Comparison of ENCODE assay signal across 1 cellular context in genomic region chr1:203306089-203306969, GRCh38.
A peak's percentile ranks its signal among the peaks of the same experiment; 100 is the strongest.
TF ChIP-seq lines count a peak whose summit lies in the region.

No MANE protein-coding gene starts in this region.

TF ChIP-seq in HEK293, 187 proteins besides CTCF, POLR2A, EP300 and RAD21 (continued from another document and continues in another):
- TF ChIP-seq PRDM10 (tag by site-specific recombination; IDR thresholded peaks at IDR 0.05): peak; percentile 95
- peak; percentile 57; the same call in 1 of the 2 replicates for TF ChIP-seq PRDM4 (tag by site-specific recombination; IDR thresholded peaks at IDR 0.05)
- TF ChIP-seq ZBTB8A (tag by site-specific recombination; IDR thresholded peaks at IDR 0.05): peak; percentile 53
- peak; percentile 22; the same call in 1 of the 2 replicates for TF ChIP-seq ZNF585B (tag by site-specific recombination; IDR thresholded peaks at IDR 0.05)
- peak; percentile 91 for TF ChIP-seq ZEB2 (tag by site-specific recombination; IDR thresholded peaks at IDR 0.05)
- TF ChIP-seq ZNF37A (tag by site-specific recombination; IDR thresholded peaks at IDR 0.05): no peak
- peak; percentile 91 for TF ChIP-seq ZNF610 (tag by site-specific recombination; IDR thresholded peaks at IDR 0.05; ENCODE audit: borderline replicate concordance)
- TF ChIP-seq ZBTB11 (tag by site-specific recombination; conservative IDR thresholded peaks at IDR 0.05; ENCODE audit: low read depth): 0 out of 2 replicates have a peak, but pooled peaks have one; percentile 26
- peak; percentile 94 for TF ChIP-seq PATZ1 (tag by site-specific recombination; IDR thresholded peaks at IDR 0.05)
- no peak for TF ChIP-seq ZNF140 (tag by site-specific recombination; IDR thresholded peaks at IDR 0.05)
- no peak; the same call in 1 of the 2 replicates for TF ChIP-seq ZSCAN16 (tag by site-specific recombination; IDR thresholded peaks at IDR 0.05)
- TF ChIP-seq ZNF10 (tag by site-specific recombination; IDR thresholded peaks at IDR 0.05): no peak
- TF ChIP-seq ZNF138 (tag by site-specific recombination; IDR thresholded peaks at IDR 0.05; ENCODE audit: borderline replicate concordance): no peak
- TF ChIP-seq ZNF639 (tag by site-specific recombination; IDR thresholded peaks at IDR 0.05): peak; percentile 23; the same call in 1 of the 2 replicates
- TF ChIP-seq ZNF398 (tag by site-specific recombination; IDR thresholded peaks at IDR 0.05): peak; percentile 99
- TF ChIP-seq MYNN (tag by site-specific recombination; IDR thresholded peaks at IDR 0.05; ENCODE audit: borderline replicate concordance): no peak
- TF ChIP-seq ZNF221 (tag by site-specific recombination; IDR thresholded peaks at IDR 0.05; ENCODE audit: borderline replicate concordance): no peak
- peak; percentile 48; the same call in 1 of the 2 replicates for TF ChIP-seq SP3 (tag by site-specific recombination; IDR thresholded peaks at IDR 0.05)
- peak; percentile 63; the same call in 1 of the 2 replicates for TF ChIP-seq ZNF548 (tag by site-specific recombination; IDR thresholded peaks at IDR 0.05)
- peak; percentile 92 for TF ChIP-seq KLF9 (tag by site-specific recombination; IDR thresholded peaks at IDR 0.05; ENCODE audit: low read depth)
- TF ChIP-seq ZNF473 (tag by site-specific recombination; IDR thresholded peaks at IDR 0.05): peak; percentile 97
- no peak for TF ChIP-seq AEBP2 (tag by site-specific recombination; IDR thresholded peaks at IDR 0.05; ENCODE audit: borderline replicate concordance)
- TF ChIP-seq HIC1 (tag by site-specific recombination; IDR thresholded peaks at IDR 0.05): peak; percentile 45; the same call in 1 of the 2 replicates
- TF ChIP-seq ZNF621 (tag by site-specific recombination; IDR thresholded peaks at IDR 0.05): no peak
- peak; percentile 72 for TF ChIP-seq ZNF335 (tag by site-specific recombination; conservative IDR thresholded peaks at IDR 0.05)
- TF ChIP-seq ZFP41 (tag by site-specific recombination; IDR thresholded peaks at IDR 0.05; ENCODE audit: borderline replicate concordance): 0 out of 2 replicates have a peak, but pooled peaks have one; percentile 60
- peak; percentile 52 for TF ChIP-seq ZFHX2 (tag by site-specific recombination; conservative IDR thresholded peaks at IDR 0.05)
- TF ChIP-seq ZNF16 (tag by site-specific recombination; IDR thresholded peaks at IDR 0.05; ENCODE audit: low read depth): 0 out of 2 replicates have a peak, but pooled peaks have one; percentile 30
- TF ChIP-seq GLIS1 (tag by site-specific recombination; IDR thresholded peaks at IDR 0.05): peak; percentile 66
- TF ChIP-seq ZBTB10 (tag by site-specific recombination; IDR thresholded peaks at IDR 0.05): peak; percentile 59; the same call in 1 of the 2 replicates
- TF ChIP-seq TRIM28 (IDR thresholded peaks at IDR 0.05; ENCODE audit: borderline replicate concordance, low read length): peak; percentile 79; the same call in 1 of the 2 replicates
- TF ChIP-seq ZNF23 (tag by site-specific recombination; IDR thresholded peaks at IDR 0.05; ENCODE audit: borderline replicate concordance): no peak
- no peak for TF ChIP-seq ZNF654 (tag by site-specific recombination; IDR thresholded peaks at IDR 0.05; ENCODE audit: low read depth)
